In the genomic region with DNA sequence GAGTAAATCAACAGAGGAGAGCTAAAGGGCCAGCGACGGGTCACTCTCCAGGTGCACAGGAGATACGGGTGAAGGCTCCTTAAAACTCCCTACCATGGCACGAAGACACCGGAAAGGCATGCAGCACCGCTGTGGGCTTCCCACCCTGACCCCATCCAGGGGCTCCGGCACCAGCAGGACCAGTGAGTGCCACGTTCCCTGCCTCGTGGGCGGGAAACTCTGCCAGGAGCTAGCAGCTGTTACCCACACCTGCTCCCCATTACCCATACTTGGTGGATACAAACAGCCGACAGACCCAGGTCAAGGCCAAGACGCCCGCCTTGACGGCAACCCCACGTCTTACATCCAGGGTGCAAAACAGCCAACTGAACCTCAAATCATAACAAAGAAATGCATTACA, we compare ENCODE assay signal across 33 cellular contexts. TPM values are rescaled to one million over a fixed set of nuclear protein-coding genes. Genes with fewer than 3 reads are reported as not detected.
"Had no signal": no experiment of that assay in that cellular context is flagged by ENCODE, and none has a peak within 500 bp of the region (broad histone marks: within the 10 kb centered on the region; RNA-seq: fewer than 3 reads in every experiment).

No MANE protein-coding gene starts in this region.

- H3K36me3 ChIP-seq: neural progenitor cell, right lobe of liver, uterus had no signal

- H3K4me1 ChIP-seq: gastroesophageal sphincter, neural progenitor cell, right lobe of liver, uterus had no signal

- H3K27ac Mint-ChIP-seq: activated CD4-positive, alpha-beta memory T cell treated with anti-CD3 and anti-CD28 coated beads for 36 hours; activated CD4-positive, alpha-beta T cell treated with anti-CD3 and anti-CD28 coated beads, Interleukin-2, amount 10 ng/mL, durations not matched to agents 24 days and 14 days; activated T-helper 1 cell treated with anti-CD3 and anti-CD28 coated beads, Interleukin-12 subunit alpha, Interleukin-12 subunit beta, Interleukin-2, Interleukin-4 antibody, amounts not matched to agents 30 ng/mL and 10 ng/mL and 1 ng/mL, durations not matched to agents 14 hours and 24 hours and 36 hours; mesothelial cell of epicardium; natural killer cell; neural progenitor cell; stimulated activated naive CD8-positive, alpha-beta T cell treated with anti-CD3 and anti-CD28 coated beads, Interleukin-15, amount 100 ng/mL, for 72 hours; type B pancreatic cell had no signal

- H3K4me3 ChIP-seq: gastroesophageal sphincter, neural progenitor cell, right lobe of liver, skin epidermis, uterus had no signal

- H3K9me3 ChIP-seq: gastroesophageal sphincter, right lobe of liver, uterus had no signal

- H3K27me3 Mint-ChIP-seq: activated CD4-positive, alpha-beta memory T cell treated with anti-CD3 and anti-CD28 coated beads for 36 hours; activated CD4-positive, alpha-beta T cell treated with anti-CD3 and anti-CD28 coated beads, Interleukin-2, amount 10 ng/mL, durations not matched to agents 24 days and 14 days; stimulated activated naive CD8-positive, alpha-beta T cell treated with anti-CD3 and anti-CD28 coated beads, Interleukin-15, amount 100 ng/mL, for 72 hours; type B pancreatic cell had no signal

- H3K4me2 ChIP-seq: neural progenitor cell had no signal

- H3K4me1 Mint-ChIP-seq: activated CD4-positive, alpha-beta T cell treated with anti-CD3 and anti-CD28 coated beads, Interleukin-2, amount 10 ng/mL, durations not matched to agents 24 days and 14 days; mesothelial cell of epicardium; natural killer cell; stimulated activated naive CD8-positive, alpha-beta T cell treated with anti-CD3 and anti-CD28 coated beads, Interleukin-15, amount 100 ng/mL, for 72 hours had no signal

- H3K9me3 Mint-ChIP-seq: activated CD4-positive, alpha-beta memory T cell treated with anti-CD3 and anti-CD28 coated beads for 36 hours; activated CD4-positive, alpha-beta T cell treated with anti-CD3 and anti-CD28 coated beads, Interleukin-2, amount 10 ng/mL, durations not matched to agents 24 days and 14 days; activated T-helper 1 cell treated with anti-CD3 and anti-CD28 coated beads, Interleukin-12 subunit alpha, Interleukin-12 subunit beta, Interleukin-2, Interleukin-4 antibody, amounts not matched to agents 30 ng/mL and 10 ng/mL and 1 ng/mL, durations not matched to agents 14 hours and 24 hours and 36 hours; mesothelial cell of epicardium; natural killer cell; stimulated activated naive CD8-positive, alpha-beta T cell treated with anti-CD3 and anti-CD28 coated beads, Interleukin-15, amount 100 ng/mL, for 72 hours; type B pancreatic cell had no signal

- DNase-seq: activated CD4-positive, alpha-beta memory T cell treated with anti-CD3 and anti-CD28 coated beads for 36 hours; activated CD4-positive, alpha-beta T cell treated with anti-CD3 and anti-CD28 coated beads, Interleukin-2, amount 10 ng/mL, durations not matched to agents 24 days and 14 days; activated CD4-positive, CD25-positive, alpha-beta regulatory T cell treated with anti-CD3 and anti-CD28 coated beads, Interleukin-2, amount 50 U/mL, for 72 hours; activated CD8-positive, alpha-beta memory T cell treated with anti-CD3 and anti-CD28 coated beads, Interleukin-2, amount 50 U/mL, for 4 hours; activated gamma-delta T cell treated with Interleukin-2 at 50 U/mL for 16 hours; activated naive CD4-positive, alpha-beta T cell treated with anti-CD3 and anti-CD28 coated beads, Interleukin-2, amount 50 U/mL, for 16 hours; activated T-cell treated with anti-CD3 and anti-CD28 coated beads, Interleukin-2, amount 50 U/mL, for 1 hour; amniotic stem cell; central memory CD4-positive, alpha-beta T cell; head of caudate nucleus; hippocampal formation; left cardiac atrium; left ventricle myocardium superior; natural killer cell; right lobe of liver; stimulated activated CD4-positive, alpha-beta T cell treated with anti-CD3 and anti-CD28 coated beads, Interleukin-12 subunit alpha, Interleukin-12 subunit beta, amount 100 ng/mL, for 4 hours; stimulated activated CD4-positive, alpha-beta T cell treated with anti-CD3 and anti-CD28 coated beads, Interleukin-4, amount 100 ng/mL, for 1 hour; stimulated activated naive CD8-positive, alpha-beta T cell treated with anti-CD3 and anti-CD28 coated beads, Interleukin-15, amount 100 ng/mL, for 72 hours; substantia nigra; T-helper 1 cell; T-helper 9 cell; uterus had no signal

- H2AFZ ChIP-seq: neural progenitor cell had no signal

- H3K27ac ChIP-seq: gastroesophageal sphincter, neural progenitor cell, right lobe of liver, skin epidermis, uterus, VCaP had no signal

- H3K9ac ChIP-seq: neural progenitor cell had no signal

- H3K27me3 ChIP-seq: gastroesophageal sphincter, neural progenitor cell, right lobe of liver, uterus had no signal

- FAIRE-seq: endothelial cell of umbilical vein, keratinocyte, TTC549 had no signal

- H3K36me3 Mint-ChIP-seq: activated CD4-positive, alpha-beta memory T cell treated with anti-CD3 and anti-CD28 coated beads for 36 hours; mesothelial cell of epicardium; natural killer cell; neural progenitor cell; type B pancreatic cell had no signal

- H3K4me3 Mint-ChIP-seq: activated CD4-positive, alpha-beta memory T cell treated with anti-CD3 and anti-CD28 coated beads for 36 hours; activated CD4-positive, alpha-beta T cell treated with anti-CD3 and anti-CD28 coated beads, Interleukin-2, amount 10 ng/mL, durations not matched to agents 24 days and 14 days; activated T-helper 1 cell treated with anti-CD3 and anti-CD28 coated beads, Interleukin-12 subunit alpha, Interleukin-12 subunit beta, Interleukin-2, Interleukin-4 antibody, amounts not matched to agents 30 ng/mL and 10 ng/mL and 1 ng/mL, durations not matched to agents 14 hours and 24 hours and 36 hours; mesothelial cell of epicardium; natural killer cell; neural progenitor cell; stimulated activated naive CD8-positive, alpha-beta T cell treated with anti-CD3 and anti-CD28 coated beads, Interleukin-15, amount 100 ng/mL, for 72 hours; type B pancreatic cell had no signal

- ATAC-seq: gastroesophageal sphincter; left cardiac atrium; left ventricle myocardium superior; natural killer cell; right lobe of liver; stimulated activated naive CD8-positive, alpha-beta T cell treated with anti-CD3 and anti-CD28 coated beads, Interleukin-15, amount 100 ng/mL, for 72 hours had no signal

RNA-seq across cellular contexts. Expression of gene GNG7, which starts 56.7 kb away (rescaled TPM):
- total RNA-seq: fibroblast of villous mesenchyme had no signal
